In the genomic region with DNA sequence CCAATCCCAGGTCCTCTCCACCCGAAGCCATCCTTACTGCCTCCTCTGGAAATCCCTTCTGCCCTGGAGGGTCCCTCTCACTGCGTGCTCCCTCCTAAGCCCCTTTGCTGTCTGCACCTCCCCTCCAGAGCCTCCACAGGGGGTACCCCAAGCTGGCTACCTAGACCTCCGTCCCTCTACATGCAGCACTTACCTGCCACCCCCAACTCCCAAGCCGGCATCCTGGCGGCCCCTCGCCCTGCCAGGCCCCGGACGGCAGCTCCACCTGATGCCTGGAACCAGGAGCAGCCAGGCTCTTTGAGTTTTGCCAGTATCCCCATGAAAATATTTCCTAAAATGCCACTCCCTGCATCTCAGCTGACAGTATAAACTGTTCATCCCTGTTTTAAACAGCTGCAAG, we compare ENCODE assay signal across 19 cellular contexts.
"Had no signal": no experiment of that assay in that cellular context is flagged by ENCODE, and none has a peak within 500 bp of the region (broad histone marks: within the 10 kb centered on the region; RNA-seq: fewer than 3 reads in every experiment).

No MANE protein-coding gene starts in this region.

- DNase-seq: cortex of kidney; effector memory CD8-positive, alpha-beta T cell; head of caudate nucleus; kidney; mesenchymal stem cell; midbrain; naive thymus-derived CD8-positive, alpha-beta T cell; nephron progenitor cell; nucleus accumbens; psoas muscle; sigmoid colon; stimulated activated CD4-positive, alpha-beta T cell treated with anti-CD3 and anti-CD28 coated beads, Interleukin-4, amount 100 ng/mL, for 4 hours; stimulated activated naive CD8-positive, alpha-beta T cell treated with anti-CD3 and anti-CD28 coated beads, Interleukin-15, Interleukin-2, amounts not matched to agents 100 U/mL and 50 U/mL, for 24 hours; substantia nigra; testis; tibial artery had no signal

- H3K27ac ChIP-seq: psoas muscle, sigmoid colon, testis, tibial artery had no signal

- ATAC-seq: effector memory CD8-positive, alpha-beta T cell; left lobe of liver; naive thymus-derived CD8-positive, alpha-beta T cell; psoas muscle; right cardiac atrium; stimulated activated memory B cell treated with anti-CD40 and anti-IgM and Interleukin-4, amounts not matched to agents 10 μg/mL and 1 μg/mL and 100 μg/mL, for 72 hours; stimulated activated naive CD8-positive, alpha-beta T cell treated with anti-CD3 and anti-CD28 coated beads, Interleukin-15, Interleukin-2, amounts not matched to agents 100 U/mL and 50 U/mL, for 24 hours had no signal

- H3K4me3 ChIP-seq: psoas muscle, sigmoid colon, testis, tibial artery had no signal

- H3K27me3 ChIP-seq: sigmoid colon, testis, tibial artery had no signal

- H3K9me3 ChIP-seq: psoas muscle, sigmoid colon, testis, tibial artery had no signal

- H3K36me3 ChIP-seq: sigmoid colon, tibial artery had no signal
